In genomic region chr5:108003178-108003577, GRCh38 we compare ENCODE assay signal across 8 cellular contexts.
DNase-seq lines count a peak whose midpoint lies in the region; ATAC-seq and TF ChIP-seq lines count a peak whose summit lies in the region.

No MANE protein-coding gene starts in this region.

- H2BK15ac ChIP-seq in mesenchymal stem cell (ENCODE audit: low read depth, poor library complexity, severe bottlenecking), result no peak overlapping the region

- H3K79me2 ChIP-seq in neural progenitor cell (ENCODE audit: low read depth), result no peaks in the 10 kb centered on the region

- no peak overlapping the region for H2BK120ac ChIP-seq in mesenchymal stem cell (ENCODE audit: low read depth, low read length)

- H3K27ac Mint-ChIP-seq in neural progenitor cell, result no peak overlapping the region

- H3K36me3 Mint-ChIP-seq in neural progenitor cell, result no peaks in the 10 kb centered on the region

- H2AFZ ChIP-seq in mesenchymal stem cell (ENCODE audit: low read depth, low read length) (no peak overlapping the region), neural progenitor cell (replicated peaks) (no peak overlapping the region)

- no peak overlapping the region for H3K4ac ChIP-seq in mesenchymal stem cell (ENCODE audit: low read depth in 1 of 2, low read length in 2 of 2)

- no peak overlapping the region for H2BK12ac ChIP-seq in mesenchymal stem cell (ENCODE audit: low read length in 2 of 2)

- H3K9ac ChIP-seq in mesenchymal stem cell (ENCODE audit: low read length), result peak overlapping the region; percentile 75
- no peak overlapping the region for H3K9ac ChIP-seq in neural progenitor cell

- CTCF ChIA-PET in GM10248 (lab: Yijun Ruan, JAX), result no interaction called here

- H3K36me3 ChIP-seq in mesenchymal stem cell (ENCODE audit: control insufficient read depth in 1 of 2, insufficient read depth in 2 of 2, low read depth in 1 of 2, low read length in 2 of 2) (no peaks in the 10 kb centered on the region), neural progenitor cell (no peaks in the 10 kb centered on the region)

- no peak overlapping the region for H3K18ac ChIP-seq in mesenchymal stem cell (ENCODE audit: low read depth in 1 of 2, low read length in 2 of 2)

- H3K4me1 ChIP-seq in mesenchymal stem cell (ENCODE audit: control insufficient read depth, insufficient read depth, low read depth, low read length) (no peaks in the 10 kb centered on the region), neural progenitor cell (no peaks in the 10 kb centered on the region)

- no peaks in the 10 kb centered on the region for H3K9me3 ChIP-seq in mesenchymal stem cell (ENCODE audit: control insufficient read depth, low read length)
- no peaks in the 10 kb centered on the region for H3K9me3 ChIP-seq in neural progenitor cell (ENCODE audit: low read depth)

- TF ChIP-seq CTCF in GM10248 (IDR thresholded peaks at IDR 0.05; ENCODE audit: control extremely low read depth, extremely low read depth, low read depth, missing control alignments) (no peak), neural progenitor cell (IDR thresholded peaks at IDR 0.05) (no peak)

- H4K8ac ChIP-seq in mesenchymal stem cell (ENCODE audit: low read length), result no peak overlapping the region

- H3K27me3 Mint-ChIP-seq in neural progenitor cell (ENCODE audit: insufficient read depth, low read depth), result no peaks in the 10 kb centered on the region

- no peak overlapping the region for H3K4me3 Mint-ChIP-seq in neural progenitor cell

- WGBS in mesenchymal stem cell, result no CpG with 5 or more reads among the region's 1 CpG

- H3K4me3 ChIP-seq in mesenchymal stem cell (ENCODE audit: insufficient read depth in 1 of 2, low read depth in 1 of 2, low read length in 2 of 2), result peak overlapping the region in 1 of 2 experiments; percentile 60
- H3K4me3 ChIP-seq in neural progenitor cell, result no peak overlapping the region

- no peak overlapping the region for H3K14ac ChIP-seq in mesenchymal stem cell (ENCODE audit: low read length in 2 of 2)

- H4K91ac ChIP-seq in mesenchymal stem cell (ENCODE audit: low read length), result no peak overlapping the region

- H3K4me2 ChIP-seq in mesenchymal stem cell (ENCODE audit: low read length, poor library complexity, severe bottlenecking) (peak overlapping the region; percentile 43), neural progenitor cell (no peak overlapping the region)

- H3K27ac ChIP-seq in mesenchymal stem cell (ENCODE audit: low read length, poor library complexity, severe bottlenecking) (no peak overlapping the region), neural progenitor cell (no peak overlapping the region)

- H3K9me3 Mint-ChIP-seq in neural progenitor cell, result no peaks in the 10 kb centered on the region

- no peaks in the 10 kb centered on the region for H3K4me1 Mint-ChIP-seq in neural progenitor cell

- no peak overlapping the region for H2BK5ac ChIP-seq in mesenchymal stem cell (ENCODE audit: low read depth, low read length, poor library complexity, severe bottlenecking)

- no peaks in the 10 kb centered on the region for H3F3A ChIP-seq in neural progenitor cell (ENCODE audit: low read depth)

- H3K27me3 ChIP-seq in mesenchymal stem cell (ENCODE audit: control insufficient read depth in 1 of 2, insufficient read depth in 1 of 2, low read length in 2 of 2) (no peaks in the 10 kb centered on the region), neural progenitor cell (no peaks in the 10 kb centered on the region)

- H3K79me1 ChIP-seq in mesenchymal stem cell (replicated peaks; ENCODE audit: low read length, poor library complexity, severe bottlenecking), result no peaks in the 10 kb centered on the region

- H4K20me1 ChIP-seq in neural progenitor cell (ENCODE audit: low read depth), result no peaks in the 10 kb centered on the region

- no peak overlapping the region for H2AK5ac ChIP-seq in mesenchymal stem cell (ENCODE audit: low read length, severe bottlenecking)

- no peak overlapping the region for H3K23ac ChIP-seq in mesenchymal stem cell (ENCODE audit: low read length in 2 of 2)

- POLR2A ChIA-PET in GM10248 (lab: Yijun Ruan, JAX), result no interaction called here

- DNase-seq in GM10248 (ENCODE audit: extremely low spot score) (peak; percentile 45), HuH-7 (ENCODE audit: low spot score) (peak; percentile 17), astrocyte of the hippocampus (ENCODE audit: low read depth, low spot score) (peak; percentile 68), mesenchymal stem cell (peak; percentile 78), neural progenitor cell (ENCODE audit: low spot score) (no peak), cerebellar nuclear complex (lab: John Stamatoyannopoulos, UW) (no peak), NCI-H128 (lab: John Stamatoyannopoulos, UW; ENCODE audit: unreplicated experiment) (no peak)

- peak; percentile 95 for ATAC-seq in GM21381 (IDR thresholded peaks at IDR 0.05; ENCODE audit: unreplicated experiment)

Comparison
In these comparisons a context has a peak if more than half of its experiments do, and no peak if none do; other contexts are left out.
1. DNase-seq: peak in GM10248 (single experiment), HuH-7 (single experiment), astrocyte of the hippocampus (single experiment) and mesenchymal stem cell (single experiment); none in neural progenitor cell (single experiment), cerebellar nuclear complex (0 of 2) and NCI-H128 (single experiment).